In the genomic region with DNA sequence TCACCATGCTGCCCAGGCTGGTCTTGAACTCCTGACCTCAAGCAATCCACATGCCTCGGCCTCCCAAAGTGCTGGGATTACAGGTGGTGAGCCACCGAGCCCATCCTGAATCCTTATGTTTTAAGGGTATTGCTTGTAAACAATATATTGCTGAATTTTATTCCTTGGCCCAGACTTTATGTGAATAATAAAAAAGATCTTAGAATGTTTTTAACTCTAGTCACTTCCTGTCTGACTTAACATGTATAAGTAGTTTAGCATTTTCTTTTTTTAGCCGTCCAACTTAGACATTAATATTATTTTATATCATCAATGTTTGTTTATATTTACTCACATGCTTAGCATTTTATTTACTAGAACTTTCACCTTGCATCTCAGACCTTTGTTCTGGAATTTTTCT, we compare ENCODE assay signal across 29 cellular contexts. TPM values are rescaled to one million over a fixed set of nuclear protein-coding genes. Genes with fewer than 3 reads are reported as not detected.
"Had no signal": no experiment of that assay in that cellular context is flagged by ENCODE, and none has a peak within 500 bp of the region (broad histone marks: within the 10 kb centered on the region; RNA-seq: fewer than 3 reads in every experiment).

No MANE protein-coding gene starts in this region.

- ATAC-seq: esophagus mucosa; gastrocnemius medialis; left lobe of liver; natural killer cell; psoas muscle; right cardiac atrium; stimulated activated naive B cell treated with anti-CD40 and anti-IgM and Interleukin-4, amounts not matched to agents 10 μg/mL and 1 μg/mL and 100 μg/mL, for 72 hours had no signal

- DNase-seq: dorsolateral prefrontal cortex; effector CD8-positive, alpha-beta T cell; endodermal cell; gastrocnemius medialis; head of caudate nucleus; kidney; natural killer cell; occipital lobe; ovary; posterior cingulate gyrus; psoas muscle; right cardiac atrium; sigmoid colon; stimulated activated CD4-positive, alpha-beta T cell treated with anti-CD3 and anti-CD28 coated beads, Interleukin-2, amount 100 ng/mL, for 48 hours; stimulated activated naive B cell treated with anti-CD40 and anti-IgM and Interleukin-4, amounts not matched to agents 10 μg/mL and 1 μg/mL and 100 μg/mL, for 72 hours; upper lobe of left lung had no signal

- FAIRE-seq: colon, kidney, urothelium cell line had no signal

- H3K36me3 ChIP-seq: gastrocnemius medialis, ovary, sigmoid colon, thoracic aorta, tibial nerve, upper lobe of left lung had no signal

- H3K4me3 ChIP-seq: dorsolateral prefrontal cortex, gastrocnemius medialis, lung, ovary, psoas muscle, sigmoid colon, thoracic aorta, tibial nerve, upper lobe of left lung had no signal

- H3K9me3 ChIP-seq: gastrocnemius medialis, ovary, psoas muscle, sigmoid colon, thoracic aorta, tibial nerve, upper lobe of left lung had no signal

- H3K27ac ChIP-seq: dorsolateral prefrontal cortex, epithelial cell of prostate, gastrocnemius medialis, ovary, psoas muscle, sigmoid colon, thoracic aorta, tibial nerve, upper lobe of left lung had no signal

RNA-seq across cellular contexts. Expression of a gene that starts 29.1 kb away (rescaled TPM):
- total RNA-seq: dorsolateral prefrontal cortex, endodermal cell, esophagus mucosa, gastrocnemius medialis, glomerular endothelial cell, kidney, left lobe of liver, liver, lung, mononuclear cell, natural killer cell, occipital lobe, ovary, psoas muscle, renal cortical epithelial cell, right cardiac atrium, sigmoid colon, skeletal muscle tissue, thoracic aorta, tibial nerve, upper lobe of left lung had no signal
